Comparison of ENCODE assay signal across 8 cellular contexts in genomic region chr6:95866732-95867131, GRCh38.
DNase-seq lines count a peak whose midpoint lies in the region; ATAC-seq, FAIRE-seq and TF ChIP-seq lines count a peak whose summit lies in the region.
"Had no signal": no experiment of that assay in that cellular context is flagged by ENCODE, and none has a peak within 500 bp of the region (broad histone marks: within the 10 kb centered on the region; RNA-seq: fewer than 3 reads in every experiment).

No MANE protein-coding gene starts in this region.

- H3K9me3 ChIP-seq in astrocyte (ENCODE audit: insufficient read depth, low read depth, low read length): no peaks in the 10 kb centered on the region
- no peaks in the 10 kb centered on the region for H3K9me3 ChIP-seq in neural progenitor cell (ENCODE audit: low read depth)

- no peak for ATAC-seq in GM21717 (IDR thresholded peaks at IDR 0.05; ENCODE audit: unreplicated experiment)
- no peak for ATAC-seq in HG02588 (IDR thresholded peaks at IDR 0.05; ENCODE audit: unreplicated experiment)
- ATAC-seq in HG03521 (IDR thresholded peaks at IDR 0.05; ENCODE audit: unreplicated experiment): no peak
- ATAC-seq: right cardiac atrium had no signal

- H3K4me3 Mint-ChIP-seq in astrocyte (ENCODE audit: unreplicated experiment) (no peak overlapping the region), neural progenitor cell (no peak overlapping the region)

- H2AFZ ChIP-seq in astrocyte (ENCODE audit: low read depth, low read length) (no peak overlapping the region), neural progenitor cell (replicated peaks) (no peak overlapping the region)

- FAIRE-seq in astrocyte (lab: Jason Lieb, UNC): no peak

- no peak overlapping the region for H3K4me2 ChIP-seq in astrocyte (ENCODE audit: low read length)
- H3K4me2 ChIP-seq in neural progenitor cell: no peak overlapping the region

- H3K36me3 Mint-ChIP-seq in astrocyte (ENCODE audit: low read depth, unreplicated experiment) (no peaks in the 10 kb centered on the region), neural progenitor cell (no peaks in the 10 kb centered on the region)

- DNase-seq in GM20000 (ENCODE audit: low spot score) (peak; percentile 6), Kasumi-1 (lab: John Stamatoyannopoulos, UW) (peak; percentile 13 to 35), astrocyte (ENCODE audit: low read depth) (no peak), neural progenitor cell (ENCODE audit: low spot score) (peak; percentile 35)

- H3K9me3 Mint-ChIP-seq in astrocyte (ENCODE audit: unreplicated experiment) (peaks cover 3% of the 10 kb centered on the region), neural progenitor cell (peaks cover 2% of the 10 kb centered on the region)

- H4K20me1 ChIP-seq in astrocyte (ENCODE audit: insufficient read depth, low read length): no peaks in the 10 kb centered on the region
- no peaks in the 10 kb centered on the region for H4K20me1 ChIP-seq in neural progenitor cell (ENCODE audit: low read depth)

- H3K27me3 Mint-ChIP-seq in astrocyte (ENCODE audit: low read depth, unreplicated experiment) (no peaks in the 10 kb centered on the region), neural progenitor cell (ENCODE audit: insufficient read depth, low read depth) (no peaks in the 10 kb centered on the region)

- H3K4me1 Mint-ChIP-seq in astrocyte (ENCODE audit: low read depth, unreplicated experiment) (no peaks in the 10 kb centered on the region), neural progenitor cell (no peaks in the 10 kb centered on the region)

- no peak overlapping the region for H3K4me3 ChIP-seq in astrocyte (ENCODE audit: insufficient read depth, low read depth, low read length)
- no peak overlapping the region for H3K4me3 ChIP-seq in neural progenitor cell

- H3K27me3 ChIP-seq in astrocyte (ENCODE audit: insufficient read depth, low read length) (no peaks in the 10 kb centered on the region), neural progenitor cell (no peaks in the 10 kb centered on the region)

- no peak overlapping the region for H3K9ac ChIP-seq in astrocyte (ENCODE audit: low read length)
- no peak overlapping the region for H3K9ac ChIP-seq in neural progenitor cell

- H3K36me3 ChIP-seq in astrocyte (ENCODE audit: insufficient read depth, low read length): no peaks in the 10 kb centered on the region
- H3K36me3 ChIP-seq in neural progenitor cell: no peaks in the 10 kb centered on the region

- H3K4me1 ChIP-seq in astrocyte (ENCODE audit: insufficient read depth, low read length) (no peaks in the 10 kb centered on the region), neural progenitor cell (no peaks in the 10 kb centered on the region)

- peak; percentile 42 for TF ChIP-seq CTCF in GM20000 (IDR thresholded peaks at IDR 0.05; ENCODE audit: extremely low read depth, missing control alignments)
- peak; percentile 13 for TF ChIP-seq CTCF in astrocyte (IDR thresholded peaks at IDR 0.05; ENCODE audit: insufficient read depth, low read depth, low read length)
- peak; percentile 72 for TF ChIP-seq CTCF in neural progenitor cell (IDR thresholded peaks at IDR 0.05)

- H3K27ac Mint-ChIP-seq in astrocyte (ENCODE audit: unreplicated experiment): no peak overlapping the region
- no peak overlapping the region for H3K27ac Mint-ChIP-seq in neural progenitor cell

- H3K27ac ChIP-seq in astrocyte (ENCODE audit: low read depth, low read length): no peak overlapping the region
- H3K27ac ChIP-seq in neural progenitor cell: no peak overlapping the region

- H3K79me2 ChIP-seq in astrocyte (ENCODE audit: insufficient read depth, low read length): no peaks in the 10 kb centered on the region
- no peaks in the 10 kb centered on the region for H3K79me2 ChIP-seq in neural progenitor cell (ENCODE audit: low read depth)

- no peaks in the 10 kb centered on the region for H3F3A ChIP-seq in neural progenitor cell (ENCODE audit: low read depth)

Comparison
In these comparisons a context has a peak if more than half of its experiments do, and no peak if none do; other contexts are left out.
1. CTCF ChIP-seq: peak in every context shown above with its lines; median percentile 72 in neural progenitor cell; 42 in GM20000; 13 in astrocyte.